11 cellular contexts compared by ENCODE assay signal in the genomic region with DNA sequence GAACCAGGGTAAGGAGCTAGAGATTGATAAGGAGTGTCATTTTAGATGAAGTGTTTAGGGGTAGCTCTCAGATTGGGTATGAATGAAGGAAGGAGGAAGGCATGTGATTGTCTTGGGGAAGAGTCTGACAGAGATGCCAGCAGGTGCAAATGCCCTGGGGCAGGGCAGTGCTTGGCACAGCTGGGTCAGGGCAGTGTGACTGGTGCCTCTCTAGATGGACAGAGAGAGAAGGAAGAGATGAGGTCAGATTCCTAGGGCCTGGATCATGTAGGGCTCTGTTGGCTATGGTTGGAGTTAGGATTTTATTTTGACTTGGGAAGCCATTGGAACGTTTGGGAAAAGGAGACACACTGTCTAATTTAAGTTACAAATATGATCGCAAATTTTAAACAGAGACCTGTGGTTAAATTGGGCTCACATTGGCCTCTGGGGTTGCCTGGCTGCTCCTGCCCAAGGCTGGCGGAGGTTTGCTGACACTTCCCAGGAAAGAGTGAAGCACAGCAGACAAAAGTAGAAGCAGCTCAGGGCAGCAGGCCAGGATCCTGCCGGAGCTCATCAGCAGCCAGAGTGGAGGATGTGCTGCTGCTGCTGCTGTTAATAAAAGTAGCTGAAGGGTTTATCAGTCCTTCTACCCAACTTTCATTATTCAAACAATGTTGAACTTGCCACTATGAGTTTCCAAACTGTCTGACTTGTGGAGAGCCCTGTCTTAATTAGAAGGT. TPM values are rescaled to one million over a fixed set of nuclear protein-coding genes. Genes with fewer than 3 reads are reported as not detected.
DNase-seq lines count a peak whose midpoint lies in the region; ATAC-seq and TF ChIP-seq lines count a peak whose summit lies in the region.
"Had no signal": no experiment of that assay in that cellular context is flagged by ENCODE, and none has a peak within 500 bp of the region (broad histone marks: within the 10 kb centered on the region; RNA-seq: fewer than 3 reads in every experiment).

No MANE protein-coding gene starts in this region.

- H3K27me3 Mint-ChIP-seq in stimulated activated naive B cell treated with anti-CD40 and anti-IgM and Interleukin-4, amounts not matched to agents 10 μg/mL and 1 μg/mL and 100 μg/mL, for 72 hours, result peaks cover 8 to 14% of the 10 kb centered on the region in 2 donors
- H3K27me3 Mint-ChIP-seq: progenitor cell of endocrine pancreas, type B pancreatic cell had no signal

- no peak overlapping the region for H3K4me3 Mint-ChIP-seq in stimulated activated naive B cell treated with anti-CD40 and anti-IgM and Interleukin-4, amounts not matched to agents 10 μg/mL and 1 μg/mL and 100 μg/mL, for 72 hours
- H3K4me3 Mint-ChIP-seq: activated CD8-positive, alpha-beta memory T cell treated with anti-CD3 and anti-CD28 coated beads, Interleukin-2, amount 10 ng/mL, durations not matched to agents 7 days and 5 days; type B pancreatic cell had no signal

- H3K9me3 Mint-ChIP-seq in stimulated activated naive B cell treated with anti-CD40 and anti-IgM and Interleukin-4, amounts not matched to agents 10 μg/mL and 1 μg/mL and 100 μg/mL, for 72 hours, result peaks cover 0 to 3% of the 10 kb centered on the region in 2 donors
- H3K9me3 Mint-ChIP-seq: type B pancreatic cell had no signal

- H3K4me1 Mint-ChIP-seq in stimulated activated naive B cell treated with anti-CD40 and anti-IgM and Interleukin-4, amounts not matched to agents 10 μg/mL and 1 μg/mL and 100 μg/mL, for 72 hours, result no peaks in the 10 kb centered on the region

- ATAC-seq in left lung (peak; percentile 30), GM21526 (IDR thresholded peaks at IDR 0.05; ENCODE audit: low FRiP score, unreplicated experiment) (no peak), HG02852 (IDR thresholded peaks at IDR 0.05; ENCODE audit: unreplicated experiment) (no peak)
- no peak for ATAC-seq in stimulated activated naive B cell treated with anti-CD40 and anti-IgM and Interleukin-4, amounts not matched to agents 10 μg/mL and 1 μg/mL and 100 μg/mL, for 72 hours (replicated peaks)
- ATAC-seq: activated CD8-positive, alpha-beta memory T cell treated with anti-CD3 and anti-CD28 coated beads, Interleukin-2, amount 10 ng/mL, durations not matched to agents 7 days and 5 days had no signal

- no peaks in the 10 kb centered on the region for H3K4me1 ChIP-seq in left lung
- H3K4me1 ChIP-seq in tibial nerve, result peaks cover 0 to 23% (median 1%) of the 10 kb centered on the region in 4 donors

- intact Hi-C loops in dorsolateral prefrontal cortex (cut with DNase I), result no loop called here
- intact Hi-C loops in left lung (cut with DNase I), result no loop called here

- TF ChIP-seq EP300 in tibial nerve (IDR thresholded peaks at IDR 0.05), result no peak

- TF ChIP-seq CTCF in dorsolateral prefrontal cortex (IDR thresholded peaks at IDR 0.05 in 54 of 56, conservative IDR thresholded peaks at IDR 0.05 in 2 of 56; ENCODE audit: low read depth in 1 of 56, partially characterized antibody in 56 of 56), result no peak
- no peak for TF ChIP-seq CTCF in left lung (IDR thresholded peaks at IDR 0.05)
- no peak for TF ChIP-seq CTCF in tibial nerve (IDR thresholded peaks at IDR 0.05)

- no peak overlapping the region for H3K27ac Mint-ChIP-seq in stimulated activated naive B cell treated with anti-CD40 and anti-IgM and Interleukin-4, amounts not matched to agents 10 μg/mL and 1 μg/mL and 100 μg/mL, for 72 hours
- H3K27ac Mint-ChIP-seq: activated CD8-positive, alpha-beta memory T cell treated with anti-CD3 and anti-CD28 coated beads, Interleukin-2, amount 10 ng/mL, durations not matched to agents 7 days and 5 days; progenitor cell of endocrine pancreas; type B pancreatic cell had no signal

- H3K36me3 ChIP-seq in left lung, result no peaks in the 10 kb centered on the region
- no peaks in the 10 kb centered on the region for H3K36me3 ChIP-seq in tibial nerve

- H3K27ac ChIP-seq in dorsolateral prefrontal cortex (peak overlapping the region in 37 of 59 donors; percentile 1 to 70 (median 49)), left lung (no peak overlapping the region), tibial nerve (peak overlapping the region in 1 of 4 donors; percentile 44)

- WGBS in tibial nerve, 2 donors, result 46% methylated on average over 4 of the region's 4 CpGs

- H3K4me3 ChIP-seq in dorsolateral prefrontal cortex, result no peak overlapping the region
- no peak overlapping the region for H3K4me3 ChIP-seq in left lung
- no peak overlapping the region for H3K4me3 ChIP-seq in tibial nerve

- no peak for TF ChIP-seq POLR2A in tibial nerve (IDR thresholded peaks at IDR 0.05)

- H3K9me3 ChIP-seq in left lung (no peaks in the 10 kb centered on the region), tibial nerve (no peaks in the 10 kb centered on the region)

- no peaks in the 10 kb centered on the region for H3K36me3 Mint-ChIP-seq in stimulated activated naive B cell treated with anti-CD40 and anti-IgM and Interleukin-4, amounts not matched to agents 10 μg/mL and 1 μg/mL and 100 μg/mL, for 72 hours
- H3K36me3 Mint-ChIP-seq: activated CD8-positive, alpha-beta memory T cell treated with anti-CD3 and anti-CD28 coated beads, Interleukin-2, amount 10 ng/mL, durations not matched to agents 7 days and 5 days; type B pancreatic cell had no signal

- DNase-seq in NCI-H2029 treated with DMSO at 0.1 percent for 48 hours (lab: John Stamatoyannopoulos, UW), result peak; percentile 71
- peak in 8 of 10 donors; percentile 42 to 71 (median 61) for DNase-seq in dorsolateral prefrontal cortex
- DNase-seq in left lung, result peak in 1 of 2 donors; percentile 42
- peak; percentile 31 to 32 for DNase-seq in tibial nerve (ENCODE audit: low spot score in 2 of 2)
- DNase-seq in stimulated activated naive B cell treated with anti-CD40 and anti-IgM and Interleukin-4, amounts not matched to agents 10 μg/mL and 1 μg/mL and 100 μg/mL, for 72 hours, result no peak
- DNase-seq: activated CD8-positive, alpha-beta memory T cell treated with anti-CD3 and anti-CD28 coated beads, Interleukin-2, amount 10 ng/mL, durations not matched to agents 7 days and 5 days; MV-4-11 had no signal

- H3K27me3 ChIP-seq in dorsolateral prefrontal cortex (no peaks in the 10 kb centered on the region), left lung (peaks cover 0 to 3% of the 10 kb centered on the region in 2 donors), tibial nerve (no peaks in the 10 kb centered on the region)

RNA-seq across cellular contexts. Expression of a gene that starts 32.7 kb away (rescaled TPM):
- total RNA-seq in dorsolateral prefrontal cortex (10 to 100 TPM in 119 of 120 experiments, 1 to 10 TPM in 1; 9.0 to 49.5 (median 29.1) TPM), left lung (10 to 100 TPM; 11.4 to 30.1 TPM), tibial nerve (10 to 100 TPM; 53.7 to 99.2 (median 71.6) TPM)

Comparison
In these comparisons a context has a peak if more than half of its experiments do, and no peak if none do; other contexts are left out.
1. H3K27ac ChIP-seq: peak in dorsolateral prefrontal cortex (37 of 59); none in left lung (0 of 2).